8 cellular contexts compared by ENCODE assay signal in the genomic region with DNA sequence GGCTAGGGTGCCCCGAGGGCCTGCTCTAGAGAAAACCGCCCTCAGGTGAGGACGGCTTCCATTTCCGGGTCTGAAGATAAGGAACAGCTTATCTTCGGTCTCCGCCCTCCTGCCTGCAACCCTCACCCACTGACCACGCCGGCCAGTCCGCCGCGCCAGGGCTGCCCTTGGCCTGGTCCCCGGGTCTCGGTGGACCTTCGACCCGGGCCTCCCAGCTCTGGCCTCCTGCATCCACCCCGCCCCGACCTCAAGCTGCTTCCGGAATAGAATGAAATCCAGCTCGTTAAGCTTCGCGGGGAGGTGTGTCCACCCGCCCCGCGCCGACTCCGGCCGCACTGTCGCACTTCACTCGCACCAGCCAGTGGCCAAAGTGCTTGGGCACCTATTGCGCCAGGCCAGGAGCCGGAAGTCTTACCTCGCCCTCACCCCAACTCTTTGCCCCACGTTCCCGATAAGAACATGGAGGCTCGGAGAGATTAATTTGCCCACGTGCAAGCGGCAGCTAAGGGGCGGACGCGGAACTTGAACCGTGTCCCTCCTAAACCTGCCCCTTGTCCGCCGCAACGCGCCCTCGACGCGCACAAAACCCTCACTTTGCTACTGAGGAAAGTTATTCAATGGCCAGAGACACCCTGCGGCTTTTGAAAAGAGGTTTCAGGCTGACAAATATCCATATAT. TPM values are rescaled to one million over a fixed set of nuclear protein-coding genes. Genes with fewer than 3 reads are reported as not detected.
A peak's percentile ranks its signal among the peaks of the same experiment; 100 is the strongest.
DNase-seq lines count a peak whose midpoint lies in the region; ATAC-seq, FAIRE-seq and TF ChIP-seq lines count a peak whose summit lies in the region.

No MANE protein-coding gene starts in this region.

- intact Hi-C loops in activated CD8-positive, alpha-beta T cell treated with anti-CD3 and anti-CD28 coated beads for 36 hours (cut with micrococcal nuclease) = loop anchor here (5.0 to 10.0 kb wide), 2 partner anchors 102 to 280 kb away; a partner anchor contains a TSS

- peak overlapping the region; percentile 17 for H3K9ac ChIP-seq in trophoblast cell (ENCODE audit: low read length)

- peak overlapping the region; percentile 58 for H3K4me3 ChIP-seq in trophoblast cell (ENCODE audit: low read depth, low read length)

- peak; percentile 17 for ATAC-seq in activated CD8-positive, alpha-beta T cell treated with anti-CD3 and anti-CD28 coated beads for 36 hours

- peak overlapping the region; percentile 75 for H3K4me3 Mint-ChIP-seq in activated CD8-positive, alpha-beta T cell treated with anti-CD3 and anti-CD28 coated beads for 36 hours

- H3K4me2 ChIP-seq in trophoblast cell (ENCODE audit: low read length) = peak overlapping the region; percentile 67

- H2BK120ac ChIP-seq in trophoblast cell (ENCODE audit: insufficient read depth, low read length, poor library complexity) = peak overlapping the region; percentile 82

- H3K9me3 Mint-ChIP-seq in activated CD8-positive, alpha-beta T cell treated with anti-CD3 and anti-CD28 coated beads for 36 hours = no peaks in the 10 kb centered on the region

- WGBS in trophoblast cell (ENCODE audit: extremely low coverage, insufficient coverage, insufficient read length) = no CpG with 5 or more reads among the region's 49 CpGs

- no peak for TF ChIP-seq POLR2A in H54 (IDR thresholded peaks at IDR 0.05; ENCODE audit: low read depth, low read length)

- CTCF ChIA-PET in activated CD8-positive, alpha-beta T cell treated with anti-CD3 and anti-CD28 coated beads for 36 hours (lab: Charles Lee) = interaction anchor here (0.8 to 3.2 kb wide), 6 partner anchors 9 to 282 kb away, joined by 3 to 16 read pairs (median 5); a partner anchor contains a TSS

- no peak for TF ChIP-seq CTCF in activated CD8-positive, alpha-beta T cell treated with anti-CD3 and anti-CD28 coated beads for 36 hours (IDR thresholded peaks at IDR 0.05)

- no peak for FAIRE-seq in H54 (lab: Jason Lieb, UNC)

- peaks cover 24 to 35% of the 10 kb centered on the region in 2 experiments for H3K4me1 ChIP-seq in trophoblast cell (ENCODE audit: control insufficient read depth in 1 of 2, insufficient read depth in 2 of 2, low read length in 2 of 2)

- peak; percentile 33 for DNase-seq in activated T-cell treated with anti-CD3 and anti-CD28 coated beads, Interleukin-2, amount 50 U/mL, for 1 hour
- DNase-seq in activated T-cell treated with anti-CD3 and anti-CD28 coated beads for 4 hours = no peak
- DNase-seq in activated CD8-positive, alpha-beta T cell treated with anti-CD3 and anti-CD28 coated beads for 36 hours = peak; percentile 47
- peak; percentile 33 for DNase-seq in germinal center (ENCODE audit: low spot score)
- peak; percentile 91 to 94 for DNase-seq in trophoblast cell
- DNase-seq in SW 1271 (lab: John Stamatoyannopoulos, UW) = no peak
- DNase-seq in H54 (ENCODE audit: insufficient read length, low spot score) = no peak
- no peak for DNase-seq in NCI-H187 treated with DMSO at 0.1 percent for 48 hours (lab: John Stamatoyannopoulos, UW)

- peak overlapping the region; percentile 62 for H4K91ac ChIP-seq in trophoblast cell (ENCODE audit: low read depth, low read length)

- peaks cover 19% of the 10 kb centered on the region for H3K79me1 ChIP-seq in trophoblast cell (ENCODE audit: low read length)

- peak overlapping the region; percentile 19 for H2BK5ac ChIP-seq in trophoblast cell (ENCODE audit: low read depth, low read length, poor library complexity)

- peak overlapping the region; percentile 77 for H3K4ac ChIP-seq in trophoblast cell (ENCODE audit: low read depth, low read length)

- peak overlapping the region; percentile 15 for H2BK12ac ChIP-seq in trophoblast cell (ENCODE audit: low read length)

- no peak overlapping the region for H3K23ac ChIP-seq in trophoblast cell (ENCODE audit: low read length)

- H3K79me2 ChIP-seq in trophoblast cell (ENCODE audit: control insufficient read depth, insufficient read depth, low read length, poor library complexity) = peaks cover 7% of the 10 kb centered on the region

- H2AFZ ChIP-seq in trophoblast cell (ENCODE audit: insufficient read depth, low read length, poor library complexity) = peak overlapping the region; percentile 73

- no peaks in the 10 kb centered on the region for H3K27me3 ChIP-seq in trophoblast cell (ENCODE audit: insufficient read depth, low read length)

- H3K36me3 ChIP-seq in trophoblast cell (ENCODE audit: control insufficient read depth in 1 of 2, insufficient read depth in 2 of 2, low read length in 2 of 2) = no peaks in the 10 kb centered on the region

- POLR2A ChIA-PET in activated CD8-positive, alpha-beta T cell treated with anti-CD3 and anti-CD28 coated beads for 36 hours (lab: Charles Lee) = interaction anchor here (1.3 kb wide), 1 partner anchor 106 kb away, joined by 3 read pairs; no protein-coding TSS in a partner anchor

- peak overlapping the region; percentile 27 for H4K12ac ChIP-seq in trophoblast cell (ENCODE audit: low read depth, low read length)

- H3K27ac Mint-ChIP-seq in activated CD8-positive, alpha-beta T cell treated with anti-CD3 and anti-CD28 coated beads for 36 hours = peak overlapping the region; percentile 72

- H3K18ac ChIP-seq in trophoblast cell (ENCODE audit: low read length) = peak overlapping the region; percentile 48

- peak overlapping the region; percentile 79 for H4K8ac ChIP-seq in trophoblast cell (ENCODE audit: low read depth, low read length)

- peak overlapping the region; percentile 15 for H3K27ac ChIP-seq in trophoblast cell (ENCODE audit: low read depth, low read length)

- peak overlapping the region; percentile 45 for H3K14ac ChIP-seq in trophoblast cell (ENCODE audit: low read length)

- H3K9me3 ChIP-seq in trophoblast cell (ENCODE audit: insufficient read depth, low read depth, low read length) = no peaks in the 10 kb centered on the region

- H3K36me3 Mint-ChIP-seq in activated CD8-positive, alpha-beta T cell treated with anti-CD3 and anti-CD28 coated beads for 36 hours (ENCODE audit: low read depth) = no peaks in the 10 kb centered on the region

- peaks cover 5% of the 10 kb centered on the region for H3K27me3 Mint-ChIP-seq in activated CD8-positive, alpha-beta T cell treated with anti-CD3 and anti-CD28 coated beads for 36 hours

- peaks cover 12% of the 10 kb centered on the region for H3K4me1 Mint-ChIP-seq in activated CD8-positive, alpha-beta T cell treated with anti-CD3 and anti-CD28 coated beads for 36 hours (ENCODE audit: low read depth)

- H2AK5ac ChIP-seq in trophoblast cell (ENCODE audit: low read length) = peak overlapping the region; percentile 43

RNA-seq across cellular contexts. Expression of a gene that starts 0.7 kb away (rescaled TPM):
- under 1 TPM; 0.25 to 0.63 TPM for total RNA-seq in activated CD8-positive, alpha-beta T cell treated with anti-CD3 and anti-CD28 coated beads for 36 hours
- polyA plus RNA-seq in trophoblast cell (2013) = 95.1 and 106 TPM in 2 replicates

RNA-seq across cellular contexts. Expression of a gene that starts 23.6 kb away (rescaled TPM):
- 10 to 100 TPM; 32.9 to 37.5 TPM for total RNA-seq in activated CD8-positive, alpha-beta T cell treated with anti-CD3 and anti-CD28 coated beads for 36 hours
- 36.6 and 37.1 TPM in 2 replicates for polyA plus RNA-seq in trophoblast cell (2013)

RNA-seq across cellular contexts. Expression of a gene that starts 24.3 kb away (rescaled TPM):
- total RNA-seq in activated CD8-positive, alpha-beta T cell treated with anti-CD3 and anti-CD28 coated beads for 36 hours = 1 to 10 TPM; 5.6 to 7.0 TPM
- polyA plus RNA-seq in trophoblast cell (2013) = 5.7 and 6.8 TPM in 2 replicates

RNA-seq across cellular contexts. Expression of a gene that starts 53.9 kb away (rescaled TPM):
- total RNA-seq in activated CD8-positive, alpha-beta T cell treated with anti-CD3 and anti-CD28 coated beads for 36 hours = not detected
- polyA plus RNA-seq in trophoblast cell (2013) = 0.11 and 0.12 TPM in 2 replicates

Comparison
In these comparisons a context has a peak if more than half of its experiments do, and no peak if none do; other contexts are left out.
1. DNase-seq: peak in activated T-cell treated with anti-CD3 and anti-CD28 coated beads, Interleukin-2, amount 50 U/mL, for 1 hour (single experiment), activated CD8-positive, alpha-beta T cell treated with anti-CD3 and anti-CD28 coated beads for 36 hours (single experiment), germinal center (single experiment) and trophoblast cell (2 of 2); none in activated T-cell treated with anti-CD3 and anti-CD28 coated beads for 4 hours (single experiment), SW 1271 (0 of 2), H54 (single experiment) and NCI-H187 treated with DMSO at 0.1 percent for 48 hours (single experiment).